Comparison of ENCODE assay signal across 12 cellular contexts in genomic region chr13:91351123-91351522, GRCh38.
DNase-seq lines count a peak whose midpoint lies in the region; ATAC-seq and TF ChIP-seq lines count a peak whose summit lies in the region.
"Had no signal": no experiment of that assay in that cellular context is flagged by ENCODE, and none has a peak within 500 bp of the region (broad histone marks: within the 10 kb centered on the region; RNA-seq: fewer than 3 reads in every experiment).

No MANE protein-coding gene starts in this region.

- no peak for DNase-seq in stimulated activated naive CD8-positive, alpha-beta T cell treated with anti-CD3 and anti-CD28 coated beads, Interleukin-15, Interleukin-2, amounts not matched to agents 100 U/mL and 50 U/mL, for 24 hours
- DNase-seq in SK-N-MC (ENCODE audit: low read depth, low spot score) (no peak), fibroblast of pulmonary artery (ENCODE audit: low read depth) (no peak)
- DNase-seq in stimulated activated CD4-positive, alpha-beta T cell treated with anti-CD3 and anti-CD28 coated beads, Interleukin-4, amount 100 ng/mL, for 24 hours, result no peak
- no peak for DNase-seq in activated CD4-positive, CD25-positive, alpha-beta regulatory T cell (lab: John Stamatoyannopoulos, UW)
- DNase-seq: activated CD4-positive, alpha-beta T cell treated with anti-CD3 and anti-CD28 coated beads, Interleukin-2, amount 50 U/mL, for 48 hours; pancreas had no signal

- H3K36me3 ChIP-seq in SK-N-MC (ENCODE audit: insufficient read depth, low read length), result peaks cover 72% of the 10 kb centered on the region

- TF ChIP-seq CTCF in fibroblast of pulmonary artery (IDR thresholded peaks at IDR 0.05; ENCODE audit: low read length, missing control alignments), result no peak

- H3K4me3 ChIP-seq in SK-N-MC (peak overlapping the region; percentile 99), fibroblast of pulmonary artery (replicated peaks; ENCODE audit: low read depth, low read length) (peak overlapping the region; percentile 72)
- H3K4me3 ChIP-seq: pancreas, SJSA1, thoracic aorta had no signal

- H3K27me3 Mint-ChIP-seq in stimulated activated naive CD8-positive, alpha-beta T cell treated with anti-CD3 and anti-CD28 coated beads, Interleukin-15, Interleukin-2, amounts not matched to agents 100 ng/mL and 50 ng/mL, for 24 hours, result no peaks in the 10 kb centered on the region

- no peaks in the 10 kb centered on the region for H3K9me3 ChIP-seq in SK-N-MC (ENCODE audit: low read depth, low read length)
- H3K9me3 ChIP-seq: pancreas, thoracic aorta had no signal

- peak overlapping the region; percentile 39; the same call in 1 of the 2 replicates for H3K27ac ChIP-seq in SK-N-MC
- H3K27ac ChIP-seq: pancreas, SJSA1, thoracic aorta had no signal

- H3K36me3 Mint-ChIP-seq in stimulated activated naive CD8-positive, alpha-beta T cell treated with anti-CD3 and anti-CD28 coated beads, Interleukin-15, Interleukin-2, amounts not matched to agents 100 ng/mL and 50 ng/mL, for 24 hours (ENCODE audit: low read depth), result peaks cover 73% of the 10 kb centered on the region

- peaks cover 69% of the 10 kb centered on the region for H3K4me1 Mint-ChIP-seq in stimulated activated naive CD8-positive, alpha-beta T cell treated with anti-CD3 and anti-CD28 coated beads, Interleukin-15, Interleukin-2, amounts not matched to agents 100 ng/mL and 50 ng/mL, for 24 hours (ENCODE audit: low read depth)

- H3K27ac Mint-ChIP-seq in stimulated activated naive CD8-positive, alpha-beta T cell treated with anti-CD3 and anti-CD28 coated beads, Interleukin-15, Interleukin-2, amounts not matched to agents 100 ng/mL and 50 ng/mL, for 24 hours, result peak overlapping the region; percentile 99

- H3K9ac ChIP-seq in SK-N-MC (ENCODE audit: insufficient read length), result peak overlapping the region; percentile 100

- peak overlapping the region; percentile 99 for H3K4me3 Mint-ChIP-seq in stimulated activated naive CD8-positive, alpha-beta T cell treated with anti-CD3 and anti-CD28 coated beads, Interleukin-15, Interleukin-2, amounts not matched to agents 100 ng/mL and 50 ng/mL, for 24 hours

- no peaks in the 10 kb centered on the region for H3K9me3 Mint-ChIP-seq in stimulated activated naive CD8-positive, alpha-beta T cell treated with anti-CD3 and anti-CD28 coated beads, Interleukin-15, Interleukin-2, amounts not matched to agents 100 ng/mL and 50 ng/mL, for 24 hours

- no peak for ATAC-seq in stimulated activated naive CD8-positive, alpha-beta T cell treated with anti-CD3 and anti-CD28 coated beads, Interleukin-15, Interleukin-2, amounts not matched to agents 100 U/mL and 50 U/mL, for 24 hours
- ATAC-seq in GM21576 (IDR thresholded peaks at IDR 0.05; ENCODE audit: unreplicated experiment) (no peak), HG03442 (IDR thresholded peaks at IDR 0.05; ENCODE audit: unreplicated experiment) (no peak)
- ATAC-seq: pancreas had no signal
